ENCODE assay signal across 17 cellular contexts in the genomic region with DNA sequence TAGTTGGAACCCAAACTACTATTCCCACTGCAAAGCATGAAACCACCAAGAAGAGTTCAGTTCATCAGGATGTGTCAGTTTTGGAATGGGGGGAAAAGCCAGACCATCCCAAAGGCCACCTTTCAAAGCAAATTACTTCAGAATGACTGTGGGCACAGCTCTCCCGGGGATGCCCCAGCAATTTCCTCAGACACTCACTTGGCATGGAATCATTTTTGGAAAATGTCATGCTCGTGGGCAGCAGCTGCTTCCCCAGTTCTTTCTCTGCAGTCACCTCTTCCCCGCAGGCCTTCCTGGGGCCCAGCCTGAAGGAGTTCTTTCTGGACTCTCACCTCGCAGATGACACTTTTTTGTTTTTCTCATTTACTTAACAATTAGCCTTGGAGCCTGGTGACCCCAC.
"Had no signal": no experiment of that assay in that cellular context is flagged by ENCODE, and none has a peak within 500 bp of the region (broad histone marks: within the 10 kb centered on the region; RNA-seq: fewer than 3 reads in every experiment).

No MANE protein-coding gene starts in this region.

- H3K27me3 ChIP-seq: gastrocnemius medialis, heart right ventricle, sigmoid colon, stomach, transverse colon had no signal

- H3K4me1 ChIP-seq: stomach, transverse colon had no signal

- DNase-seq: effector memory CD4-positive, alpha-beta T cell; gastrocnemius medialis; heart right ventricle; hypothalamus; kidney glomerular epithelial cell; mammary epithelial cell; posterior cingulate gyrus; sigmoid colon; small intestine; stimulated activated CD4-positive, alpha-beta T cell treated with anti-CD3 and anti-CD28 coated beads, Interleukin-12 subunit alpha, Interleukin-12 subunit beta, amount 100 ng/mL, for 4 hours; stimulated activated naive CD4-positive, alpha-beta T cell; stomach; substantia nigra; transverse colon had no signal

- H3K4me3 ChIP-seq: gastrocnemius medialis, heart right ventricle, sigmoid colon, stomach, thoracic aorta, transverse colon had no signal

- H3K27ac Mint-ChIP-seq: nephron had no signal

- H3K27ac ChIP-seq: gastrocnemius medialis, heart right ventricle, sigmoid colon, stomach, thoracic aorta, transverse colon had no signal

- ATAC-seq: esophagus mucosa, gastrocnemius medialis had no signal

- H3K36me3 ChIP-seq: gastrocnemius medialis, sigmoid colon, transverse colon had no signal

- H3K4me3 Mint-ChIP-seq: nephron had no signal

- H3K9me3 ChIP-seq: gastrocnemius medialis, stomach, thoracic aorta, transverse colon had no signal
